In genomic region chr10:102120142-102120986, GRCh38 we compare ENCODE assay signal across 1 cellular context.
TF ChIP-seq lines count a peak whose summit lies in the region.

A gene with protein sequence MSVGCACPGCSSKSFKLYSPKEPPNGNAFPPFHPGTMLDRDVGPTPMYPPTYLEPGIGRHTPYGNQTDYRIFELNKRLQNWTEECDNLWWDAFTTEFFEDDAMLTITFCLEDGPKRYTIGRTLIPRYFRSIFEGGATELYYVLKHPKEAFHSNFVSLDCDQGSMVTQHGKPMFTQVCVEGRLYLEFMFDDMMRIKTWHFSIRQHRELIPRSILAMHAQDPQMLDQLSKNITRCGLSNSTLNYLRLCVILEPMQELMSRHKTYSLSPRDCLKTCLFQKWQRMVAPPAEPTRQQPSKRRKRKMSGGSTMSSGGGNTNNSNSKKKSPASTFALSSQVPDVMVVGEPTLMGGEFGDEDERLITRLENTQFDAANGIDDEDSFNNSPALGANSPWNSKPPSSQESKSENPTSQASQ (minus strand): TSS chr10:102120368. CDS start chr10:102120110, 258 bp downstream.

TF ChIP-seq in HEK293, 187 proteins besides CTCF, POLR2A, EP300 and RAD21 (continued from another document and continues in another):
- TF ChIP-seq, protein P1, sequence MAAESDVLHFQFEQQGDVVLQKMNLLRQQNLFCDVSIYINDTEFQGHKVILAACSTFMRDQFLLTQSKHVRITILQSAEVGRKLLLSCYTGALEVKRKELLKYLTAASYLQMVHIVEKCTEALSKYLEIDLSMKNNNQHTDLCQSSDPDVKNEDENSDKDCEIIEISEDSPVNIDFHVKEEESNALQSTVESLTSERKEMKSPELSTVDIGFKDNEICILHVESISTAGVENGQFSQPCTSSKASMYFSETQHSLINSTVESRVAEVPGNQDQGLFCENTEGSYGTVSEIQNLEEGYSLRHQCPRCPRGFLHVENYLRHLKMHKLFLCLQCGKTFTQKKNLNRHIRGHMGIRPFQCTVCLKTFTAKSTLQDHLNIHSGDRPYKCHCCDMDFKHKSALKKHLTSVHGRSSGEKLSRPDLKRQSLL (tag by site-specific recombination; IDR thresholded peaks at IDR 0.05): no peak
- TF ChIP-seq HIC1 (tag by site-specific recombination; IDR thresholded peaks at IDR 0.05) (no peak), ZNF837 (tag by site-specific recombination; IDR thresholded peaks at IDR 0.05) (no peak), FEZF1 (tag by site-specific recombination; IDR thresholded peaks at IDR 0.05) (no peak; the same call in 1 of the 2 replicates), YY1 (tag by site-specific recombination; IDR thresholded peaks at IDR 0.05) (no peak), HOXD13 (CRISPR knock-in tag; IDR thresholded peaks at IDR 0.05; ENCODE audit: borderline replicate concordance) (no peak), ZNF214 (tag by site-specific recombination; IDR thresholded peaks at IDR 0.05; ENCODE audit: borderline replicate concordance) (no peak), PRDM2 (tag by site-specific recombination; IDR thresholded peaks at IDR 0.05; ENCODE audit: borderline replicate concordance) (no peak), MZF1 (tag by site-specific recombination; IDR thresholded peaks at IDR 0.05; ENCODE audit: borderline replicate concordance) (no peak), ZNF10 (tag by site-specific recombination; IDR thresholded peaks at IDR 0.05) (no peak), ZFP3 (tag by site-specific recombination; IDR thresholded peaks at IDR 0.05; ENCODE audit: low read depth) (no peak), ZNF211 (tag by site-specific recombination; IDR thresholded peaks at IDR 0.05; ENCODE audit: low read depth) (no peak), ZNF16 (tag by site-specific recombination; IDR thresholded peaks at IDR 0.05; ENCODE audit: low read depth) (no peak), ZNF521 (tag by site-specific recombination; IDR thresholded peaks at IDR 0.05) (no peak), ZNF707 (tag by site-specific recombination; IDR thresholded peaks at IDR 0.05) (no peak), ZNF148 (tag by site-specific recombination; IDR thresholded peaks at IDR 0.05; ENCODE audit: borderline replicate concordance) (no peak), ZNF248 (tag by site-specific recombination; IDR thresholded peaks at IDR 0.05) (no peak), ZNF132 (tag by site-specific recombination; IDR thresholded peaks at IDR 0.05; ENCODE audit: borderline replicate concordance) (no peak), ZNF391 (tag by site-specific recombination; IDR thresholded peaks at IDR 0.05; ENCODE audit: borderline replicate concordance, low read depth) (0 out of 2 replicates have a peak, but pooled peaks have one; percentile 18), ZIC2 (tag by site-specific recombination; IDR thresholded peaks at IDR 0.05) (peak; percentile 93), ZNF664 (tag by site-specific recombination; IDR thresholded peaks at IDR 0.05) (no peak), ZNF514 (tag by site-specific recombination; IDR thresholded peaks at IDR 0.05) (no peak), TRIM28 (IDR thresholded peaks at IDR 0.05; ENCODE audit: borderline replicate concordance, low read length) (no peak), ZNF239 (tag by site-specific recombination; IDR thresholded peaks at IDR 0.05) (no peak), ZSCAN30 (tag by site-specific recombination; IDR thresholded peaks at IDR 0.05) (peak; percentile 61), ZNF335 (tag by site-specific recombination; conservative IDR thresholded peaks at IDR 0.05) (peak; percentile 56), ZBTB1 (tag by site-specific recombination; IDR thresholded peaks at IDR 0.05) (no peak; the same call in 1 of the 2 replicates), ZNF621 (tag by site-specific recombination; IDR thresholded peaks at IDR 0.05) (no peak), ZNF121 (tag by site-specific recombination; IDR thresholded peaks at IDR 0.05) (no peak), ZNF114 (tag by site-specific recombination; IDR thresholded peaks at IDR 0.05) (no peak)
- TF ChIP-seq, protein P2, sequence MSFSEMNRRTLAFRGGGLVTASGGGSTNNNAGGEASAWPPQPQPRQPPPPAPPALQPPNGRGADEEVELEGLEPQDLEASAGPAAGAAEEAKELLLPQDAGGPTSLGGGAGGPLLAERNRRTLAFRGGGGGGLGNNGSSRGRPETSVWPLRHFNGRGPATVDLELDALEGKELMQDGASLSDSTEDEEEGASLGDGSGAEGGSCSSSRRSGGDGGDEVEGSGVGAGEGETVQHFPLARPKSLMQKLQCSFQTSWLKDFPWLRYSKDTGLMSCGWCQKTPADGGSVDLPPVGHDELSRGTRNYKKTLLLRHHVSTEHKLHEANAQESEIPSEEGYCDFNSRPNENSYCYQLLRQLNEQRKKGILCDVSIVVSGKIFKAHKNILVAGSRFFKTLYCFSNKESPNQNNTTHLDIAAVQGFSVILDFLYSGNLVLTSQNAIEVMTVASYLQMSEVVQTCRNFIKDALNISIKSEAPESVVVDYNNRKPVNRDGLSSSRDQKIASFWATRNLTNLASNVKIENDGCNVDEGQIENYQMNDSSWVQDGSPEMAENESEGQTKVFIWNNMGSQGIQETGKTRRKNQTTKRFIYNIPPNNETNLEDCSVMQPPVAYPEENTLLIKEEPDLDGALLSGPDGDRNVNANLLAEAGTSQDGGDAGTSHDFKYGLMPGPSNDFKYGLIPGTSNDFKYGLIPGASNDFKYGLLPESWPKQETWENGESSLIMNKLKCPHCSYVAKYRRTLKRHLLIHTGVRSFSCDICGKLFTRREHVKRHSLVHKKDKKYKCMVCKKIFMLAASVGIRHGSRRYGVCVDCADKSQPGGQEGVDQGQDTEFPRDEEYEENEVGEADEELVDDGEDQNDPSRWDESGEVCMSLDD (tag by site-specific recombination; IDR thresholded peaks at IDR 0.05): peak; percentile 66
- TF ChIP-seq, protein P3, sequence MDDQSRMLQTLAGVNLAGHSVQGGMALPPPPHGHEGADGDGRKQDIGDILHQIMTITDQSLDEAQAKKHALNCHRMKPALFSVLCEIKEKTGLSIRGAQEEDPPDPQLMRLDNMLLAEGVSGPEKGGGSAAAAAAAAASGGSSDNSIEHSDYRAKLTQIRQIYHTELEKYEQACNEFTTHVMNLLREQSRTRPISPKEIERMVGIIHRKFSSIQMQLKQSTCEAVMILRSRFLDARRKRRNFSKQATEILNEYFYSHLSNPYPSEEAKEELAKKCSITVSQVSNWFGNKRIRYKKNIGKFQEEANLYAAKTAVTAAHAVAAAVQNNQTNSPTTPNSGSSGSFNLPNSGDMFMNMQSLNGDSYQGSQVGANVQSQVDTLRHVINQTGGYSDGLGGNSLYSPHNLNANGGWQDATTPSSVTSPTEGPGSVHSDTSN (CRISPR knock-in tag; IDR thresholded peaks at IDR 0.05): no peak
- TF ChIP-seq, protein P4, sequence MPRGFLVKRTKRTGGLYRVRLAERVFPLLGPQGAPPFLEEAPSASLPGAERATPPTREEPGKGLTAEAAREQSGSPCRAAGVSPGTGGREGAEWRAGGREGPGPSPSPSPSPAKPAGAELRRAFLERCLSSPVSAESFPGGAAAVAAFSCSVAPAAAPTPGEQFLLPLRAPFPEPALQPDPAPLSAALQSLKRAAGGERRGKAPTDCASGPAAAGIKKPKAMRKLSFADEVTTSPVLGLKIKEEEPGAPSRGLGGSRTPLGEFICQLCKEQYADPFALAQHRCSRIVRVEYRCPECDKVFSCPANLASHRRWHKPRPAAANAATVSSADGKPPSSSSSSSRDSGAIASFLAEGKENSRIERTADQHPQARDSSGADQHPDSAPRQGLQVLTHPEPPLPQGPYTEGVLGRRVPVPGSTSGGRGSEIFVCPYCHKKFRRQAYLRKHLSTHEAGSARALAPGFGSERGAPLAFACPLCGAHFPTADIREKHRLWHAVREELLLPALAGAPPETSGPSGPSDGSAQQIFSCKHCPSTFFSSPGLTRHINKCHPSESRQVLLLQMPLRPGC (tag by site-specific recombination; IDR thresholded peaks at IDR 0.05): no peak; the same call in 1 of the 2 replicates
- TF ChIP-seq, protein P5, sequence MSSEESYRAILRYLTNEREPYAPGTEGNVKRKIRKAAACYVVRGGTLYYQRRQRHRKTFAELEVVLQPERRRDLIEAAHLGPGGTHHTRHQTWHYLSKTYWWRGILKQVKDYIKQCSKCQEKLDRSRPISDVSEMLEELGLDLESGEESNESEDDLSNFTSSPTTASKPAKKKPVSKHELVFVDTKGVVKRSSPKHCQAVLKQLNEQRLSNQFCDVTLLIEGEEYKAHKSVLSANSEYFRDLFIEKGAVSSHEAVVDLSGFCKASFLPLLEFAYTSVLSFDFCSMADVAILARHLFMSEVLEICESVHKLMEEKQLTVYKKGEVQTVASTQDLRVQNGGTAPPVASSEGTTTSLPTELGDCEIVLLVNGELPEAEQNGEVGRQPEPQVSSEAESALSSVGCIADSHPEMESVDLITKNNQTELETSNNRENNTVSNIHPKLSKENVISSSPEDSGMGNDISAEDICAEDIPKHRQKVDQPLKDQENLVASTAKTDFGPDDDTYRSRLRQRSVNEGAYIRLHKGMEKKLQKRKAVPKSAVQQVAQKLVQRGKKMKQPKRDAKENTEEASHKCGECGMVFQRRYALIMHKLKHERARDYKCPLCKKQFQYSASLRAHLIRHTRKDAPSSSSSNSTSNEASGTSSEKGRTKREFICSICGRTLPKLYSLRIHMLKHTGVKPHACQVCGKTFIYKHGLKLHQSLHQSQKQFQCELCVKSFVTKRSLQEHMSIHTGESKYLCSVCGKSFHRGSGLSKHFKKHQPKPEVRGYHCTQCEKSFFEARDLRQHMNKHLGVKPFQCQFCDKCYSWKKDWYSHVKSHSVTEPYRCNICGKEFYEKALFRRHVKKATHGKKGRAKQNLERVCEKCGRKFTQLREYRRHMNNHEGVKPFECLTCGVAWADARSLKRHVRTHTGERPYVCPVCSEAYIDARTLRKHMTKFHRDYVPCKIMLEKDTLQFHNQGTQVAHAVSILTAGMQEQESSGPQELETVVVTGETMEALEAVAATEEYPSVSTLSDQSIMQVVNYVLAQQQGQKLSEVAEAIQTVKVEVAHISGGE (tag by site-specific recombination; conservative IDR thresholded peaks at IDR 0.05; ENCODE audit: low read depth): peak; percentile 91
